ENCODE assay signal across 8 cellular contexts in the genomic region with DNA sequence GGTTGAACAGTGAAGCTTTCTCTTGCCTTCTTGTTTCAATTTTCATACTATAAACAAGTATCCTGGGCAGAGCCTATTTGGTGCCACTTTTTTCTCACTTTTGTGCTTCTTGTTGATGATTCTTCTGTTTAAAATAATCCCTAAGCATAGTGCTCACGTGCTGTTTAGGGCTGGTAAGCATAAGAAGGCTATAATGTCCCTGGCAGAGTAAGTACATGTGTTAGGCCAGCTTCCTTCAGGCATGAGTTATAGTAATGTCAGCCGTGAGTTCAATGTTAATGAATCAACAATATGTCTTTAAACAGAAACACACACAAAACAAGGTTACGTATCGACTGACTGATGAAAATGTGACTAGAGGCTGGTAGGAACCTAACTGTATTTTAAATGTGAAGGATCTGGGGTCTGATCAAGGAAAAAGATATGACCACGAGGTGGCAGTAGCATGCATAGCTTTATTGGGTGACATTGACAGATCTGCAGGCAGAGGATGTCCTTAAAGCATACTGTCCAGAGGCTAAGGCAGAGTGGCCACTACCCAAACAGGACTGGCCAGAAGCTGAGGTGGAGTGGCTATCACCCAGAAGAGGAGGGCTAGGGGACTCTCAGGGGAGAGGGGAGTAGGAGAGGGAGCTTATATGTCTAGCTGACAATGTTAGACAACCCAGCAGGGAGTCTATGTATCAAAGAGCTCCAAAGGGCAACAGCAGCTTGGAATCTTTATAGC.
DNase-seq lines count a peak whose midpoint lies in the region; ATAC-seq, FAIRE-seq and TF ChIP-seq lines count a peak whose summit lies in the region.

No MANE protein-coding gene starts in this region.

- H3K9me1 ChIP-seq in keratinocyte (ENCODE audit: control insufficient read depth, extremely low read depth, insufficient read depth, low read length), result no peaks in the 10 kb centered on the region

- H3K9me3 ChIP-seq in breast epithelium (no peaks in the 10 kb centered on the region), keratinocyte (ENCODE audit: control insufficient read depth, low read depth, low read length) (no peaks in the 10 kb centered on the region)

- H3K27me3 ChIP-seq in breast epithelium (no peaks in the 10 kb centered on the region), keratinocyte (ENCODE audit: control insufficient read depth, extremely low read depth, insufficient read depth, low read length) (no peaks in the 10 kb centered on the region)

- dilution Hi-C loops in keratinocyte (cut with MboI; ENCODE audit: extremely low pct_ligation_motif_present, low sequenced_read_pairs), result no loop called here

- FAIRE-seq in keratinocyte (lab: Jason Lieb, UNC), result peak; percentile 92

- H3K79me2 ChIP-seq in keratinocyte (ENCODE audit: control insufficient read depth, insufficient read depth, low read length), result no peaks in the 10 kb centered on the region

- no peak overlapping the region for H3K9ac ChIP-seq in keratinocyte (ENCODE audit: control insufficient read depth, extremely low read depth, insufficient read depth, low read length)

- no peaks in the 10 kb centered on the region for H3K4me1 ChIP-seq in breast epithelium
- no peaks in the 10 kb centered on the region for H3K4me1 ChIP-seq in keratinocyte (ENCODE audit: control insufficient read depth, extremely low read depth, insufficient read depth, low read length)

- TF ChIP-seq CTCF in 22Rv1 (IDR thresholded peaks at IDR 0.05) (peak; percentile 96), VCaP (conservative IDR thresholded peaks at IDR 0.05) (peak; percentile 92), breast epithelium (IDR thresholded peaks at IDR 0.05) (peak; percentile 42 to 67 (median 62)), keratinocyte (optimal IDR thresholded peaks at IDR 0.05 in 1 of 3, IDR thresholded peaks at IDR 0.05 in 1 of 3, conservative IDR thresholded peaks at IDR 0.05 in 1 of 3; ENCODE audit: extremely low read depth in 1 of 3, insufficient read depth in 2 of 3, low read length in 3 of 3) (peak; percentile 55 to 75 (median 59))

- ATAC-seq in GM18499 (IDR thresholded peaks at IDR 0.05; ENCODE audit: insufficient read depth, unreplicated experiment) (peak; percentile 80), HG02943 (IDR thresholded peaks at IDR 0.05; ENCODE audit: low read depth, unreplicated experiment) (peak; percentile 66)

- H3K4me3 ChIP-seq in breast epithelium, result no peak overlapping the region
- no peak overlapping the region for H3K4me3 ChIP-seq in keratinocyte (ENCODE audit: control insufficient read depth in 2 of 3, extremely low read depth in 1 of 3, insufficient read depth in 2 of 3, low read depth in 1 of 3, low read length in 3 of 3)

- H3K27ac ChIP-seq in 22Rv1 (peak overlapping the region; percentile 33), VCaP (peak overlapping the region; percentile 50), breast epithelium (no peak overlapping the region), keratinocyte (ENCODE audit: control insufficient read depth, insufficient read depth, low read length) (no peak overlapping the region)

- no peak overlapping the region for H2AFZ ChIP-seq in keratinocyte (ENCODE audit: control insufficient read depth, low read length)

- intact Hi-C loops in breast epithelium (cut with DNase I; ENCODE audit: low total_unique reads), result no loop called here

- no peaks in the 10 kb centered on the region for H3K36me3 ChIP-seq in breast epithelium
- no peaks in the 10 kb centered on the region for H3K36me3 ChIP-seq in keratinocyte (ENCODE audit: control insufficient read depth in 2 of 2, extremely low read depth in 1 of 2, insufficient read depth in 2 of 2, low read length in 2 of 2)

- no peak for TF ChIP-seq POLR2A in breast epithelium (IDR thresholded peaks at IDR 0.05)

- DNase-seq in NCI-H2107 treated with DMSO at 0.1 percent for 48 hours (lab: John Stamatoyannopoulos, UW; ENCODE audit: unreplicated experiment) (peak; percentile 45), breast epithelium (ENCODE audit: low spot score in 2 of 2) (peak in 1 of 2 donors; percentile 35), keratinocyte (ENCODE audit: low read depth, low spot score) (peak; percentile 7)
- peak; percentile 24 for DNase-seq in stimulated activated CD4-positive, alpha-beta T cell treated with anti-CD3 and anti-CD28 coated beads, Interleukin-4, amount 100 ng/mL, for 1 hour

- no peak overlapping the region for H3K4me2 ChIP-seq in keratinocyte (ENCODE audit: control insufficient read depth, extremely low read depth, insufficient read depth, low read depth, low read length)

- no peaks in the 10 kb centered on the region for H4K20me1 ChIP-seq in keratinocyte (ENCODE audit: control insufficient read depth, extremely low read depth, insufficient read depth, low read length)

Comparison
In these comparisons a context has a peak if more than half of its experiments do, and no peak if none do; other contexts are left out.
1. H3K27ac ChIP-seq: peak in 22Rv1 (single experiment) and VCaP (single experiment); none in breast epithelium (0 of 2) and keratinocyte (single experiment).
2. Peak in every context shown above with its lines, with median percentiles within 50 percentile points of each other: CTCF ChIP-seq.